ENCODE assay signal across 1 cellular context in the genomic region with DNA sequence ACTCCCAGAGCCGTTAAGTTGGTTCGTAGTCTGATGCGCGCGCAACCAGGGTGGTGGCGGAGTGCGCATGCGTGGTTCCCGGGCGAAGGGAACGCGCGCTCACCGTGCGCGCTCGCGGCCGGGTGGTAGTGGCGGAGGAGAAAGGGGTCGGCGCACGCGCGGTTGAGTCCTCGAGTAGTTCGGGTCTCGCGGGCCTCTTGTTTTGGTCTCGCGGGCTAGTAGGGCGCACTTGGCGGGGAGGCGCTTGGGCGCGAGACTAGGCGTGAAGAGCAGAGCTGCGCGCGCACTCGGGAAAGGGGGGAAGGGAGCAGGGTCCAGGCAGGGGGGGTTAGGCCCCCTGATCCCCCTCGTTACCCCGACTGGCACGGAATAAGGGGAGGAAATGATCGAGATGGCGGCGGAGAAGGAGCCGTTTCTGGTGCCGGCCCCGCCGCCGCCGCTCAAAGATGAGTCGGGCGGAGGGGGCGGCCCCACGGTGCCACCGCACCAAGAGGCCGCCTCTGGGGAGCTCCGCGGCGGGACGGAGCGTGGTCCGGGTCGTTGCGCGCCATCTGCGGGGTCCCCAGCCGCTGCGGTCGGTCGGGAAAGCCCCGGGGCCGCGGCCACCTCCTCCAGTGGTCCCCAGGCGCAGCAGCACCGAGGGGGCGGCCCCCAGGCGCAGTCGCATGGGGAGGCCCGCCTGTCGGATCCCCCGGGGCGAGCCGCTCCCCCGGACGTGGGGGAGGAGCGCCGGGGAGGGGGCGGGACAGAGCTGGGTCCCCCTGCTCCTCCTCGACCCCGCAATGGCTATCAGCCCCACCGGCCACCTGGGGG.
TF ChIP-seq lines count a peak whose summit lies in the region.

A gene with protein sequence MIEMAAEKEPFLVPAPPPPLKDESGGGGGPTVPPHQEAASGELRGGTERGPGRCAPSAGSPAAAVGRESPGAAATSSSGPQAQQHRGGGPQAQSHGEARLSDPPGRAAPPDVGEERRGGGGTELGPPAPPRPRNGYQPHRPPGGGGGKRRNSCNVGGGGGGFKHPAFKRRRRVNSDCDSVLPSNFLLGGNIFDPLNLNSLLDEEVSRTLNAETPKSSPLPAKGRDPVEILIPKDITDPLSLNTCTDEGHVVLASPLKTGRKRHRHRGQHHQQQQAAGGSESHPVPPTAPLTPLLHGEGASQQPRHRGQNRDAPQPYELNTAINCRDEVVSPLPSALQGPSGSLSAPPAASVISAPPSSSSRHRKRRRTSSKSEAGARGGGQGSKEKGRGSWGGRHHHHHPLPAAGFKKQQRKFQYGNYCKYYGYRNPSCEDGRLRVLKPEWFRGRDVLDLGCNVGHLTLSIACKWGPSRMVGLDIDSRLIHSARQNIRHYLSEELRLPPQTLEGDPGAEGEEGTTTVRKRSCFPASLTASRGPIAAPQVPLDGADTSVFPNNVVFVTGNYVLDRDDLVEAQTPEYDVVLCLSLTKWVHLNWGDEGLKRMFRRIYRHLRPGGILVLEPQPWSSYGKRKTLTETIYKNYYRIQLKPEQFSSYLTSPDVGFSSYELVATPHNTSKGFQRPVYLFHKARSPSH (plus strand): TSS at position 195 of the 813 bp plus-strand sequence. CDS start 188 bp downstream, at position 383.

TF ChIP-seq in K562, 482 proteins besides CTCF, POLR2A, EP300 and RAD21 (continued from another document and continues in another):
- TF ChIP-seq KDM5B (IDR thresholded peaks at IDR 0.05; ENCODE audit: insufficient replicate concordance, low read depth, low read length) (peak; percentile 8), PURB (CRISPR knock-in tag; IDR thresholded peaks at IDR 0.05; ENCODE audit: low read depth) (no peak), ZNF384 (IDR thresholded peaks at IDR 0.05; ENCODE audit: low read depth, low read length) (no peak), RBM17 (IDR thresholded peaks at IDR 0.05; ENCODE audit: borderline replicate concordance, low read depth, low read length) (no peak), MAZ (CRISPR knock-in tag; conservative IDR thresholded peaks at IDR 0.05 in 1 of 2, IDR thresholded peaks at IDR 0.05 in 1 of 2) (peak; percentile 76 to 88), NFXL1 (CRISPR knock-in tag; IDR thresholded peaks at IDR 0.05) (no peak), FOXA3 (CRISPR knock-in tag; conservative IDR thresholded peaks at IDR 0.05 in 1 of 2, IDR thresholded peaks at IDR 0.05 in 1 of 2) (peak in 1 of 2 experiments; percentile 61; a peak in 1 of 4 replicates), ZNF57 (CRISPR knock-in tag; IDR thresholded peaks at IDR 0.05) (no peak), ZNF324 (CRISPR knock-in tag; IDR thresholded peaks at IDR 0.05) (no peak; the same call in 1 of the 2 replicates), MCM7 (IDR thresholded peaks at IDR 0.05) (no peak), MAFG (tag; conservative IDR thresholded peaks at IDR 0.05) (no peak), COPS2 (conservative IDR thresholded peaks at IDR 0.05) (no peak), ZEB2 (IDR thresholded peaks at IDR 0.05) (no peak), MEF2D (tag; conservative IDR thresholded peaks at IDR 0.05; ENCODE audit: low read depth) (no peak), CTBP1 (IDR thresholded peaks at IDR 0.05; ENCODE audit: borderline replicate concordance) (peak; percentile 20; the same call in 1 of the 2 replicates), TCF7L2 (IDR thresholded peaks at IDR 0.05; ENCODE audit: low read depth, low read length) (no peak), ZNF584 (CRISPR knock-in tag; IDR thresholded peaks at IDR 0.05; ENCODE audit: low read depth) (no peak), ZNF23 (CRISPR knock-in tag; IDR thresholded peaks at IDR 0.05) (no peak), ZNF274 (IDR thresholded peaks at IDR 0.05; ENCODE audit: borderline replicate concordance, low read depth, low read length) (peak; percentile 37; the same call in 1 of the 2 replicates), HDAC8 (tag; IDR thresholded peaks at IDR 0.05) (no peak), ZNF696 (CRISPR knock-in tag; conservative IDR thresholded peaks at IDR 0.05) (no peak), ZNF134 (CRISPR knock-in tag; conservative IDR thresholded peaks at IDR 0.05) (no peak), SMC3 (conservative IDR thresholded peaks at IDR 0.05; ENCODE audit: insufficient read depth, low read depth, low read length) (0 out of 2 replicates have a peak, but pooled peaks have one; percentile 11), ETV1 (tag; conservative IDR thresholded peaks at IDR 0.05; ENCODE audit: low read depth) (no peak), ZNF24 (IDR thresholded peaks at IDR 0.05) (no peak), ZNF408 (CRISPR knock-in tag; IDR thresholded peaks at IDR 0.05; ENCODE audit: low read depth) (no peak)
- TF ChIP-seq, protein P1, sequence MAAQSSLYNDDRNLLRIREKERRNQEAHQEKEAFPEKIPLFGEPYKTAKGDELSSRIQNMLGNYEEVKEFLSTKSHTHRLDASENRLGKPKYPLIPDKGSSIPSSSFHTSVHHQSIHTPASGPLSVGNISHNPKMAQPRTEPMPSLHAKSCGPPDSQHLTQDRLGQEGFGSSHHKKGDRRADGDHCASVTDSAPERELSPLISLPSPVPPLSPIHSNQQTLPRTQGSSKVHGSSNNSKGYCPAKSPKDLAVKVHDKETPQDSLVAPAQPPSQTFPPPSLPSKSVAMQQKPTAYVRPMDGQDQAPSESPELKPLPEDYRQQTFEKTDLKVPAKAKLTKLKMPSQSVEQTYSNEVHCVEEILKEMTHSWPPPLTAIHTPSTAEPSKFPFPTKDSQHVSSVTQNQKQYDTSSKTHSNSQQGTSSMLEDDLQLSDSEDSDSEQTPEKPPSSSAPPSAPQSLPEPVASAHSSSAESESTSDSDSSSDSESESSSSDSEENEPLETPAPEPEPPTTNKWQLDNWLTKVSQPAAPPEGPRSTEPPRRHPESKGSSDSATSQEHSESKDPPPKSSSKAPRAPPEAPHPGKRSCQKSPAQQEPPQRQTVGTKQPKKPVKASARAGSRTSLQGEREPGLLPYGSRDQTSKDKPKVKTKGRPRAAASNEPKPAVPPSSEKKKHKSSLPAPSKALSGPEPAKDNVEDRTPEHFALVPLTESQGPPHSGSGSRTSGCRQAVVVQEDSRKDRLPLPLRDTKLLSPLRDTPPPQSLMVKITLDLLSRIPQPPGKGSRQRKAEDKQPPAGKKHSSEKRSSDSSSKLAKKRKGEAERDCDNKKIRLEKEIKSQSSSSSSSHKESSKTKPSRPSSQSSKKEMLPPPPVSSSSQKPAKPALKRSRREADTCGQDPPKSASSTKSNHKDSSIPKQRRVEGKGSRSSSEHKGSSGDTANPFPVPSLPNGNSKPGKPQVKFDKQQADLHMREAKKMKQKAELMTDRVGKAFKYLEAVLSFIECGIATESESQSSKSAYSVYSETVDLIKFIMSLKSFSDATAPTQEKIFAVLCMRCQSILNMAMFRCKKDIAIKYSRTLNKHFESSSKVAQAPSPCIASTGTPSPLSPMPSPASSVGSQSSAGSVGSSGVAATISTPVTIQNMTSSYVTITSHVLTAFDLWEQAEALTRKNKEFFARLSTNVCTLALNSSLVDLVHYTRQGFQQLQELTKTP (IDR thresholded peaks at IDR 0.05; ENCODE audit: low read depth in 1 of 2, partially characterized antibody in 2 of 2): no peak
- TF ChIP-seq, protein P2, sequence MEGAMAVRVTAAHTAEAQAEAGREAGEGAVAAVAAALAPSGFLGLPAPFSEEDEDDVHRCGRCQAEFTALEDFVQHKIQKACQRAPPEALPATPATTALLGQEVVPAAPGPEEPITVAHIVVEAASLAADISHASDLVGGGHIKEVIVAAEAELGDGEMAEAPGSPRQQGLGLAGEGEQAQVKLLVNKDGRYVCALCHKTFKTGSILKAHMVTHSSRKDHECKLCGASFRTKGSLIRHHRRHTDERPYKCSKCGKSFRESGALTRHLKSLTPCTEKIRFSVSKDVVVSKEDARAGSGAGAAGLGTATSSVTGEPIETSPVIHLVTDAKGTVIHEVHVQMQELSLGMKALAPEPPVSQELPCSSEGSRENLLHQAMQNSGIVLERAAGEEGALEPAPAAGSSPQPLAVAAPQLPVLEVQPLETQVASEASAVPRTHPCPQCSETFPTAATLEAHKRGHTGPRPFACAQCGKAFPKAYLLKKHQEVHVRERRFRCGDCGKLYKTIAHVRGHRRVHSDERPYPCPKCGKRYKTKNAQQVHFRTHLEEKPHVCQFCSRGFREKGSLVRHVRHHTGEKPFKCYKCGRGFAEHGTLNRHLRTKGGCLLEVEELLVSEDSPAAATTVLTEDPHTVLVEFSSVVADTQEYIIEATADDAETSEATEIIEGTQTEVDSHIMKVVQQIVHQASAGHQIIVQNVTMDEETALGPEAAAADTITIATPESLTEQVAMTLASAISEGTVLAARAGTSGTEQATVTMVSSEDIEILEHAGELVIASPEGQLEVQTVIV (CRISPR knock-in tag; IDR thresholded peaks at IDR 0.05; ENCODE audit: borderline replicate concordance): no peak; the same call in 1 of the 2 replicates
- TF ChIP-seq, protein P3, sequence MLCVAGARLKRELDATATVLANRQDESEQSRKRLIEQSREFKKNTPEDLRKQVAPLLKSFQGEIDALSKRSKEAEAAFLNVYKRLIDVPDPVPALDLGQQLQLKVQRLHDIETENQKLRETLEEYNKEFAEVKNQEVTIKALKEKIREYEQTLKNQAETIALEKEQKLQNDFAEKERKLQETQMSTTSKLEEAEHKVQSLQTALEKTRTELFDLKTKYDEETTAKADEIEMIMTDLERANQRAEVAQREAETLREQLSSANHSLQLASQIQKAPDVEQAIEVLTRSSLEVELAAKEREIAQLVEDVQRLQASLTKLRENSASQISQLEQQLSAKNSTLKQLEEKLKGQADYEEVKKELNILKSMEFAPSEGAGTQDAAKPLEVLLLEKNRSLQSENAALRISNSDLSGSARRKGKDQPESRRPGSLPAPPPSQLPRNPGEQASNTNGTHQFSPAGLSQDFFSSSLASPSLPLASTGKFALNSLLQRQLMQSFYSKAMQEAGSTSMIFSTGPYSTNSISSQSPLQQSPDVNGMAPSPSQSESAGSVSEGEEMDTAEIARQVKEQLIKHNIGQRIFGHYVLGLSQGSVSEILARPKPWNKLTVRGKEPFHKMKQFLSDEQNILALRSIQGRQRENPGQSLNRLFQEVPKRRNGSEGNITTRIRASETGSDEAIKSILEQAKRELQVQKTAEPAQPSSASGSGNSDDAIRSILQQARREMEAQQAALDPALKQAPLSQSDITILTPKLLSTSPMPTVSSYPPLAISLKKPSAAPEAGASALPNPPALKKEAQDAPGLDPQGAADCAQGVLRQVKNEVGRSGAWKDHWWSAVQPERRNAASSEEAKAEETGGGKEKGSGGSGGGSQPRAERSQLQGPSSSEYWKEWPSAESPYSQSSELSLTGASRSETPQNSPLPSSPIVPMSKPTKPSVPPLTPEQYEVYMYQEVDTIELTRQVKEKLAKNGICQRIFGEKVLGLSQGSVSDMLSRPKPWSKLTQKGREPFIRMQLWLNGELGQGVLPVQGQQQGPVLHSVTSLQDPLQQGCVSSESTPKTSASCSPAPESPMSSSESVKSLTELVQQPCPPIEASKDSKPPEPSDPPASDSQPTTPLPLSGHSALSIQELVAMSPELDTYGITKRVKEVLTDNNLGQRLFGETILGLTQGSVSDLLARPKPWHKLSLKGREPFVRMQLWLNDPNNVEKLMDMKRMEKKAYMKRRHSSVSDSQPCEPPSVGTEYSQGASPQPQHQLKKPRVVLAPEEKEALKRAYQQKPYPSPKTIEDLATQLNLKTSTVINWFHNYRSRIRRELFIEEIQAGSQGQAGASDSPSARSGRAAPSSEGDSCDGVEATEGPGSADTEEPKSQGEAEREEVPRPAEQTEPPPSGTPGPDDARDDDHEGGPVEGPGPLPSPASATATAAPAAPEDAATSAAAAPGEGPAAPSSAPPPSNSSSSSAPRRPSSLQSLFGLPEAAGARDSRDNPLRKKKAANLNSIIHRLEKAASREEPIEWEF (CRISPR knock-in tag; IDR thresholded peaks at IDR 0.05): no peak
- TF ChIP-seq, protein P4, sequence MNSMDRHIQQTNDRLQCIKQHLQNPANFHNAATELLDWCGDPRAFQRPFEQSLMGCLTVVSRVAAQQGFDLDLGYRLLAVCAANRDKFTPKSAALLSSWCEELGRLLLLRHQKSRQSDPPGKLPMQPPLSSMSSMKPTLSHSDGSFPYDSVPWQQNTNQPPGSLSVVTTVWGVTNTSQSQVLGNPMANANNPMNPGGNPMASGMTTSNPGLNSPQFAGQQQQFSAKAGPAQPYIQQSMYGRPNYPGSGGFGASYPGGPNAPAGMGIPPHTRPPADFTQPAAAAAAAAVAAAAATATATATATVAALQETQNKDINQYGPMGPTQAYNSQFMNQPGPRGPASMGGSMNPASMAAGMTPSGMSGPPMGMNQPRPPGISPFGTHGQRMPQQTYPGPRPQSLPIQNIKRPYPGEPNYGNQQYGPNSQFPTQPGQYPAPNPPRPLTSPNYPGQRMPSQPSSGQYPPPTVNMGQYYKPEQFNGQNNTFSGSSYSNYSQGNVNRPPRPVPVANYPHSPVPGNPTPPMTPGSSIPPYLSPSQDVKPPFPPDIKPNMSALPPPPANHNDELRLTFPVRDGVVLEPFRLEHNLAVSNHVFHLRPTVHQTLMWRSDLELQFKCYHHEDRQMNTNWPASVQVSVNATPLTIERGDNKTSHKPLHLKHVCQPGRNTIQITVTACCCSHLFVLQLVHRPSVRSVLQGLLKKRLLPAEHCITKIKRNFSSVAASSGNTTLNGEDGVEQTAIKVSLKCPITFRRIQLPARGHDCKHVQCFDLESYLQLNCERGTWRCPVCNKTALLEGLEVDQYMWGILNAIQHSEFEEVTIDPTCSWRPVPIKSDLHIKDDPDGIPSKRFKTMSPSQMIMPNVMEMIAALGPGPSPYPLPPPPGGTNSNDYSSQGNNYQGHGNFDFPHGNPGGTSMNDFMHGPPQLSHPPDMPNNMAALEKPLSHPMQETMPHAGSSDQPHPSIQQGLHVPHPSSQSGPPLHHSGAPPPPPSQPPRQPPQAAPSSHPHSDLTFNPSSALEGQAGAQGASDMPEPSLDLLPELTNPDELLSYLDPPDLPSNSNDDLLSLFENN (IDR thresholded peaks at IDR 0.05; ENCODE audit: low read depth in 2 of 2, low read length in 2 of 2): no peak
- TF ChIP-seq, protein P5, sequence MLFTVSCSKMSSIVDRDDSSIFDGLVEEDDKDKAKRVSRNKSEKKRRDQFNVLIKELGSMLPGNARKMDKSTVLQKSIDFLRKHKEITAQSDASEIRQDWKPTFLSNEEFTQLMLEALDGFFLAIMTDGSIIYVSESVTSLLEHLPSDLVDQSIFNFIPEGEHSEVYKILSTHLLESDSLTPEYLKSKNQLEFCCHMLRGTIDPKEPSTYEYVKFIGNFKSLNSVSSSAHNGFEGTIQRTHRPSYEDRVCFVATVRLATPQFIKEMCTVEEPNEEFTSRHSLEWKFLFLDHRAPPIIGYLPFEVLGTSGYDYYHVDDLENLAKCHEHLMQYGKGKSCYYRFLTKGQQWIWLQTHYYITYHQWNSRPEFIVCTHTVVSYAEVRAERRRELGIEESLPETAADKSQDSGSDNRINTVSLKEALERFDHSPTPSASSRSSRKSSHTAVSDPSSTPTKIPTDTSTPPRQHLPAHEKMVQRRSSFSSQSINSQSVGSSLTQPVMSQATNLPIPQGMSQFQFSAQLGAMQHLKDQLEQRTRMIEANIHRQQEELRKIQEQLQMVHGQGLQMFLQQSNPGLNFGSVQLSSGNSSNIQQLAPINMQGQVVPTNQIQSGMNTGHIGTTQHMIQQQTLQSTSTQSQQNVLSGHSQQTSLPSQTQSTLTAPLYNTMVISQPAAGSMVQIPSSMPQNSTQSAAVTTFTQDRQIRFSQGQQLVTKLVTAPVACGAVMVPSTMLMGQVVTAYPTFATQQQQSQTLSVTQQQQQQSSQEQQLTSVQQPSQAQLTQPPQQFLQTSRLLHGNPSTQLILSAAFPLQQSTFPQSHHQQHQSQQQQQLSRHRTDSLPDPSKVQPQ (CRISPR knock-in tag; IDR thresholded peaks at IDR 0.05; ENCODE audit: borderline replicate concordance): no peak
